ENCODE assay signal across 8 cellular contexts in the genomic region with DNA sequence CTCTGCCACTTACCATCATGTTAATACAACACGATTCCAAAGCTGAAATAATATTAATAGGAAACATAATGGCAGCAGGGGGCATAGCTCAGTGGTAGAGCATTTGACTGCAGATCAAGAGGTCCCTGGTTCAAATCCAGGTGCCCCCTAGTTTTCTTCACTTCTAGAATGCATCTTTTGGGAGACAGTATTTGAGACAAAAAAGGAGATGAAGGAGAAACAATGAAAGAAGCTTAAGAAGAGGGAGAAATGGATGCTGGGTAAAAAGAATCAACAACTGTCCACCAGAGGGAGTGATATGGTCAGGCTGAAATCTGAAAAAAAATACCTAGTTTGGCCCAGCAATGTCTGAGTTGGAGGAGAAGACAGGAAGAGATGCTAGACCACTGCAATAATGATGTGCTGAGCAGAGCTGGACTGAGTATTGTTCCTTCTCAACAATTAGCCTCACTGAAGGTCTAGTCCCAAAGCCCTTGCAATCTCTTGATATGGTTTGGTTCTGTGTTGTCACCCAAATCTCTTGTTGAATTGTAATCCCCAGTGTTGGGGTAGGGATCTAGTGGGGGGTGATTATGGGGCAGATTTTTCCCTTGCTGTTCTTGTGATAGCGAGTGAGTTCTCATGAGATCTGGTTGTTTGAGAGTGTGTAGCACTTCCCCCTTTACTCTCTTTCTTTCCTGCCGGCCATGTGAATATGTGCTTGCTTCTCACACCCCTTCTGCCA. TPM values are rescaled to one million over a fixed set of nuclear protein-coding genes. Genes with fewer than 3 reads are reported as not detected.
DNase-seq lines count a peak whose midpoint lies in the region; ATAC-seq and TF ChIP-seq lines count a peak whose summit lies in the region.

No MANE protein-coding gene starts in this region.

- H3K4me1 Mint-ChIP-seq in nephron progenitor cell, result no peaks in the 10 kb centered on the region

- H3K4me3 Mint-ChIP-seq in nephron progenitor cell, result no peak overlapping the region

- H3K9me3 Mint-ChIP-seq in nephron progenitor cell, result peaks cover 16% of the 10 kb centered on the region

- no peak for ATAC-seq in GM18520 (IDR thresholded peaks at IDR 0.05; ENCODE audit: unreplicated experiment)

- DNase-seq in GM10266 (ENCODE audit: extremely low spot score) (peak; percentile 60), HT-29 (ENCODE audit: low spot score) (peak; percentile 88), RPMI7951 (ENCODE audit: low read depth) (peak; percentile 71), epithelial cell of proximal tubule (ENCODE audit: low read depth) (peak; percentile 51), nephron progenitor cell (no peak), KG1 (lab: John Stamatoyannopoulos, UW) (no peak)

- H3K27me3 Mint-ChIP-seq in nephron progenitor cell (ENCODE audit: low read depth, poor library complexity), result peaks cover 10% of the 10 kb centered on the region

- no peak overlapping the region for H3K4me3 ChIP-seq in epithelial cell of proximal tubule (ENCODE audit: low read depth, low read length)

- no peak overlapping the region for H3K27ac Mint-ChIP-seq in nephron progenitor cell

- no peaks in the 10 kb centered on the region for H3K36me3 Mint-ChIP-seq in nephron progenitor cell (ENCODE audit: low read depth)

- TF ChIP-seq CTCF in 22Rv1 (IDR thresholded peaks at IDR 0.05), result peak; percentile 83
- TF ChIP-seq CTCF in GM10266 (IDR thresholded peaks at IDR 0.05; ENCODE audit: control insufficient read depth, insufficient read depth, low read depth, missing control alignments), result peak; percentile 22
- TF ChIP-seq CTCF in epithelial cell of proximal tubule (conservative IDR thresholded peaks at IDR 0.05; ENCODE audit: low read depth, low read length), result peak; percentile 76
- peak; percentile 41 for TF ChIP-seq CTCF in nephron progenitor cell (IDR thresholded peaks at IDR 0.05)

- no peak overlapping the region for H3K27ac ChIP-seq in 22Rv1

RNA-seq across cellular contexts. Expression of gene ZNF783, which starts 48.3 kb away (rescaled TPM):
- total RNA-seq in HT-29 (2014; rRNA removed; shearing (Covaris generic)), result 20.6 and 22.9 TPM in 2 replicates
- 2.2 and 4.1 TPM in 2 replicates for total RNA-seq in RPMI7951 (2014; rRNA removed; shearing (Covaris generic))
- total RNA-seq in epithelial cell of proximal tubule, result 4.8 and 5.4 TPM in 2 replicates

Comparison
In these comparisons a context has a peak if more than half of its experiments do, and no peak if none do; other contexts are left out.
1. CTCF ChIP-seq: peak in every context shown above with its lines; median percentile 83 in 22Rv1; 76 in epithelial cell of proximal tubule; 41 in nephron progenitor cell; 22 in GM10266.
2. DNase-seq: peak in GM10266 (single experiment), HT-29 (single experiment), RPMI7951 (single experiment) and epithelial cell of proximal tubule (single experiment); none in nephron progenitor cell (single experiment) and KG1 (single experiment).